18 cellular contexts compared by ENCODE assay signal in the genomic region with DNA sequence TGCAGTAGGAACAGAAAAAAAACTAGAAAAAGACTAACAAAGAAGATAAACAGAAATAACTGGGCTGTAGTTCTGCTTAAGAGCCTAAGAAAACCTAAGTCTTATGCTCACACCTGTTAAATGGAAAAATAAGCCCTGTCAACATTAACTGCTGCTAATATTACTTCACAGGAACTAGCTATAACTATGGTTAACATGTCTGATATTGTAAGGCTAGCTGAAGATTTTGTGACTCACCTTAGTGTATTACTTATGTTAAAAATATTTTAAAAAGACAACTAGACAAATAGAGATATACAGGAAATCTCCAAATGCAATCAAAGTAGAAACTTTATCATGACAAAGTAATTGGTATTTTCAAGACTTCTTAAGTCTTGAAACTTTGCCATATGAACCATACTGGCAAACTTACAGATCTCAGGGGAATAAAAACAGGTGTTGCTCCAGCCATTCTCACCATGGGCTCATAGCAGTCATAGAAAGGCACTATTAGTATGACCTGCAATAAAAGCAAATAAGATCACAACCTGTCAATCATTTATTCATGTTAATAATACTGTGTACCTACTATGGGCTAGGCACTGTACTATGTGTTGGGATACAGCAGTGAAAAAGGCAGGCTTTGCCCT. TPM values are rescaled to one million over a fixed set of nuclear protein-coding genes. Genes with fewer than 3 reads are reported as not detected.
DNase-seq lines count a peak whose midpoint lies in the region; ATAC-seq and TF ChIP-seq lines count a peak whose summit lies in the region.
"Had no signal": no experiment of that assay in that cellular context is flagged by ENCODE, and none has a peak within 500 bp of the region (broad histone marks: within the 10 kb centered on the region; RNA-seq: fewer than 3 reads in every experiment).

No MANE protein-coding gene starts in this region.

- H3K4me1 ChIP-seq in left lung = no peaks in the 10 kb centered on the region

- H3K9me3 Mint-ChIP-seq in T-helper 1 cell treated with Interleukin-12 subunit alpha and Interleukin-12 subunit beta and Interleukin-4 antibody, amounts not matched to agents 30 μg/mL and 1 μg/mL, for 36 hours = no peaks in the 10 kb centered on the region
- no peaks in the 10 kb centered on the region for H3K9me3 Mint-ChIP-seq in activated T-helper 17 cell treated with anti-CD3 and anti-CD28 coated beads, Interleukin-2, amount 50 U/mL, for 72 hours
- no peaks in the 10 kb centered on the region for H3K9me3 Mint-ChIP-seq in nephron progenitor cell
- H3K9me3 Mint-ChIP-seq: CD14-positive monocyte; CD8-positive, alpha-beta T cell had no signal

- DNase-seq in T-helper 1 cell = no peak
- no peak for DNase-seq in epithelial cell of prostate (ENCODE audit: low read depth, low spot score)
- no peak for DNase-seq in dorsolateral prefrontal cortex
- no peak for DNase-seq in NCI-H446 treated with DMSO at 0.1 percent for 48 hours (lab: John Stamatoyannopoulos, UW)
- no peak for DNase-seq in nephron progenitor cell
- no peak for DNase-seq in left lung
- DNase-seq: CD8-positive, alpha-beta T cell; COR-L47; DMS153; DMS79 treated with DMSO at 0.1 percent for 48 hours; EL; GDM1; IMR-90 had no signal

- no peaks in the 10 kb centered on the region for H3K9me3 ChIP-seq in left lung

- H3K27me3 ChIP-seq in dorsolateral prefrontal cortex (no peaks in the 10 kb centered on the region), left lung (no peaks in the 10 kb centered on the region)

- peaks cover 0 to 74% of the 10 kb centered on the region in 2 donors for H3K36me3 ChIP-seq in left lung

- no peak for TF ChIP-seq CTCF in dorsolateral prefrontal cortex (IDR thresholded peaks at IDR 0.05 in 54 of 56, conservative IDR thresholded peaks at IDR 0.05 in 2 of 56; ENCODE audit: low read depth in 1 of 56, partially characterized antibody in 56 of 56)
- TF ChIP-seq CTCF in nephron progenitor cell (IDR thresholded peaks at IDR 0.05) = no peak
- no peak for TF ChIP-seq CTCF in left lung (IDR thresholded peaks at IDR 0.05)

- H3K4me1 Mint-ChIP-seq in T-helper 1 cell treated with Interleukin-12 subunit alpha and Interleukin-12 subunit beta and Interleukin-4 antibody, amounts not matched to agents 30 μg/mL and 1 μg/mL, for 36 hours (ENCODE audit: low read depth) = no peaks in the 10 kb centered on the region
- H3K4me1 Mint-ChIP-seq in activated T-helper 17 cell treated with anti-CD3 and anti-CD28 coated beads, Interleukin-2, amount 50 U/mL, for 72 hours = peaks cover 4% of the 10 kb centered on the region
- no peaks in the 10 kb centered on the region for H3K4me1 Mint-ChIP-seq in nephron progenitor cell
- H3K4me1 Mint-ChIP-seq: CD14-positive monocyte had no signal

- intact Hi-C loops in dorsolateral prefrontal cortex (cut with DNase I) (no loop called here), left lung (cut with DNase I) (no loop called here)

- no peak for ATAC-seq in activated T-helper 17 cell treated with anti-CD3 and anti-CD28 coated beads, Interleukin-2, amount 50 U/mL, for 72 hours (replicated peaks)
- ATAC-seq in left lung = no peak
- ATAC-seq: CD8-positive, alpha-beta T cell; HCT116 had no signal

- H3K4me3 Mint-ChIP-seq in T-helper 1 cell treated with Interleukin-12 subunit alpha and Interleukin-12 subunit beta and Interleukin-4 antibody, amounts not matched to agents 30 μg/mL and 1 μg/mL, for 36 hours = no peak overlapping the region
- H3K4me3 Mint-ChIP-seq in activated T-helper 17 cell treated with anti-CD3 and anti-CD28 coated beads, Interleukin-2, amount 50 U/mL, for 72 hours = no peak overlapping the region
- no peak overlapping the region for H3K4me3 Mint-ChIP-seq in nephron progenitor cell
- H3K4me3 Mint-ChIP-seq: CD14-positive monocyte; CD8-positive, alpha-beta T cell had no signal

- no peaks in the 10 kb centered on the region for H3K27me3 Mint-ChIP-seq in T-helper 1 cell treated with Interleukin-12 subunit alpha and Interleukin-12 subunit beta and Interleukin-4 antibody, amounts not matched to agents 30 μg/mL and 1 μg/mL, for 36 hours (ENCODE audit: low read depth)
- no peaks in the 10 kb centered on the region for H3K27me3 Mint-ChIP-seq in activated T-helper 17 cell treated with anti-CD3 and anti-CD28 coated beads, Interleukin-2, amount 50 U/mL, for 72 hours
- H3K27me3 Mint-ChIP-seq in nephron progenitor cell (ENCODE audit: low read depth, poor library complexity) = no peaks in the 10 kb centered on the region

- peaks cover 41% of the 10 kb centered on the region for H3K36me3 Mint-ChIP-seq in T-helper 1 cell treated with Interleukin-12 subunit alpha and Interleukin-12 subunit beta and Interleukin-4 antibody, amounts not matched to agents 30 μg/mL and 1 μg/mL, for 36 hours (ENCODE audit: low read depth)
- H3K36me3 Mint-ChIP-seq in activated T-helper 17 cell treated with anti-CD3 and anti-CD28 coated beads, Interleukin-2, amount 50 U/mL, for 72 hours (ENCODE audit: low read depth) = peaks cover 100% of the 10 kb centered on the region
- H3K36me3 Mint-ChIP-seq in nephron progenitor cell (ENCODE audit: low read depth) = peaks cover 66% of the 10 kb centered on the region

- H3K27ac ChIP-seq in epithelial cell of prostate (peak overlapping the region; percentile 47), dorsolateral prefrontal cortex (no peak overlapping the region), left lung (no peak overlapping the region)
- H3K27ac ChIP-seq: 22Rv1 had no signal

- peak overlapping the region; percentile 42 for H3K27ac Mint-ChIP-seq in T-helper 1 cell treated with Interleukin-12 subunit alpha and Interleukin-12 subunit beta and Interleukin-4 antibody, amounts not matched to agents 30 μg/mL and 1 μg/mL, for 36 hours
- peak overlapping the region; percentile 40 for H3K27ac Mint-ChIP-seq in activated T-helper 17 cell treated with anti-CD3 and anti-CD28 coated beads, Interleukin-2, amount 50 U/mL, for 72 hours
- H3K27ac Mint-ChIP-seq in nephron progenitor cell = no peak overlapping the region
- H3K27ac Mint-ChIP-seq: CD8-positive, alpha-beta T cell had no signal

- H3K4me3 ChIP-seq in dorsolateral prefrontal cortex (no peak overlapping the region), left lung (no peak overlapping the region)

RNA-seq across cellular contexts. Expression of a gene that starts 30.7 kb away (rescaled TPM):
- total RNA-seq in activated T-helper 17 cell treated with anti-CD3 and anti-CD28 coated beads, Interleukin-2, amount 50 U/mL, for 72 hours = 10 to 100 TPM; 41.8 to 65.1 TPM
- 10 to 100 TPM in 109 of 120 experiments, 1 to 10 TPM in 11; 6.5 to 36.6 (median 19.3) TPM for total RNA-seq in dorsolateral prefrontal cortex
- total RNA-seq in left lung = 10 to 100 TPM; 16.4 to 20.5 TPM

RNA-seq across cellular contexts. Expression of a gene that starts 30.7 kb away (rescaled TPM):
- total RNA-seq in activated T-helper 17 cell treated with anti-CD3 and anti-CD28 coated beads, Interleukin-2, amount 50 U/mL, for 72 hours = 10 to 100 TPM; 25.5 to 27.4 TPM
- total RNA-seq in dorsolateral prefrontal cortex (10 to 100 TPM; 15.8 to 39.3 (median 23.6) TPM), left lung (10 to 100 TPM; 15.3 to 16.3 TPM)
